Comparison of ENCODE assay signal across 8 cellular contexts in genomic region chr3:141231923-141232861, GRCh38. TPM values are rescaled to one million over a fixed set of nuclear protein-coding genes. Genes with fewer than 3 reads are reported as not detected.
DNase-seq lines count a peak whose midpoint lies in the region; ATAC-seq, FAIRE-seq and TF ChIP-seq lines count a peak whose summit lies in the region.

No MANE protein-coding gene starts in this region.

- H4K20me1 ChIP-seq in SU-DHL-6 (ENCODE audit: low read depth, low read length) (no peaks in the 10 kb centered on the region), HepG2 (ENCODE audit: insufficient read depth, low read length) (no peaks in the 10 kb centered on the region)

- no peak for TF ChIP-seq CTCF in GM10266 (IDR thresholded peaks at IDR 0.05; ENCODE audit: control insufficient read depth, insufficient read depth, low read depth, missing control alignments)
- no peak for TF ChIP-seq CTCF in SU-DHL-6 (IDR thresholded peaks at IDR 0.05; ENCODE audit: insufficient read depth, low read length, poor library complexity, severe bottlenecking)
- peak; percentile 8 for TF ChIP-seq CTCF in chondrocyte (IDR thresholded peaks at IDR 0.05)
- TF ChIP-seq CTCF in HepG2 (CRISPR knock-in tag; IDR thresholded peaks at IDR 0.05): no peak

- H3K79me2 ChIP-seq in SU-DHL-6 (ENCODE audit: insufficient read depth, low read length) (no peaks in the 10 kb centered on the region), HepG2 (ENCODE audit: insufficient read depth, low read length) (no peaks in the 10 kb centered on the region)

- no peaks in the 10 kb centered on the region for H3K27me3 ChIP-seq in SU-DHL-6 (ENCODE audit: low read length)
- peaks cover 0 to 10% of the 10 kb centered on the region in 2 experiments; a peak in 1 of 5 replicates for H3K27me3 ChIP-seq in HepG2 (ENCODE audit: control insufficient read depth in 1 of 2, insufficient read depth in 2 of 2, low read length in 2 of 2)
- no peaks in the 10 kb centered on the region for H3K27me3 ChIP-seq in stomach smooth muscle (ENCODE audit: control insufficient read depth in 1 of 2, insufficient read depth in 2 of 2, low read length in 2 of 2)

- H3K4me3 Mint-ChIP-seq in chondrocyte (ENCODE audit: unreplicated experiment): peak overlapping the region; percentile 71

- 8% methylated on average over 32 of the region's 77 CpGs for WGBS in HepG2 (ENCODE audit: low lambda C conversion rate)

- H3K4me1 Mint-ChIP-seq in chondrocyte (ENCODE audit: low read depth): peaks cover 39% of the 10 kb centered on the region

- BruUV-seq in HepG2 (replicated peaks; lab: Mats Ljungman, UMichigan): no TSS peak

- TF ChIP-seq EP300 in HepG2 (IDR thresholded peaks at IDR 0.05; ENCODE audit: low read depth in 2 of 2, low read length in 2 of 2) (no peak), HepG2 (CRISPR knock-in tag; IDR thresholded peaks at IDR 0.05; ENCODE audit: borderline replicate concordance) (no peak)

- H3K36me3 ChIP-seq in SU-DHL-6 (ENCODE audit: low read length) (no peaks in the 10 kb centered on the region), HepG2 (replicated peaks in 1 of 2; ENCODE audit: control insufficient read depth in 1 of 2, insufficient read depth in 2 of 2, low read length in 2 of 2) (no peaks in the 10 kb centered on the region), stomach smooth muscle (ENCODE audit: control insufficient read depth in 2 of 2, insufficient read depth in 2 of 2, low read length in 2 of 2) (peaks cover 0 to 4% of the 10 kb centered on the region in 2 donors)

- H3F3A ChIP-seq in SU-DHL-6 (ENCODE audit: insufficient read depth): no peaks in the 10 kb centered on the region

- H3K9me3 ChIP-seq in SU-DHL-6 (ENCODE audit: insufficient read depth, low read length) (no peaks in the 10 kb centered on the region), HepG2 (ENCODE audit: low read length) (no peaks in the 10 kb centered on the region), stomach smooth muscle (ENCODE audit: control insufficient read depth in 2 of 2, low read length in 2 of 2) (no peaks in the 10 kb centered on the region)

- H3K27me3 Mint-ChIP-seq in chondrocyte (ENCODE audit: low read depth): no peaks in the 10 kb centered on the region

- peak overlapping the region; percentile 75 for H2AFZ ChIP-seq in SU-DHL-6 (ENCODE audit: low read depth, low read length, severe bottlenecking)
- H2AFZ ChIP-seq in HepG2 (ENCODE audit: low read length): no peak overlapping the region

- no peaks in the 10 kb centered on the region for H3K9me2 ChIP-seq in SU-DHL-6 (replicated peaks; ENCODE audit: insufficient read depth, low read length)

- H3K27ac Mint-ChIP-seq in chondrocyte (ENCODE audit: unreplicated experiment): no peak overlapping the region

- intact Hi-C loops in HepG2 (cut with micrococcal nuclease; ENCODE audit: unreplicated experiment): no loop called here

- no peak for TF ChIP-seq RAD21 in HepG2 (CRISPR knock-in tag; IDR thresholded peaks at IDR 0.05)

- H3K9ac ChIP-seq in SU-DHL-6 (ENCODE audit: low read length) (peak overlapping the region; percentile 81), HepG2 (ENCODE audit: insufficient read depth, low read depth, low read length) (peak overlapping the region; percentile 67), stomach smooth muscle (ENCODE audit: low read length in 2 of 2) (peak overlapping the region; percentile 71)

- TF ChIP-seq POLR2A in HepG2 (IDR thresholded peaks at IDR 0.05; ENCODE audit: insufficient read depth in 1 of 2, low read depth in 2 of 2, low read length in 2 of 2): no peak

- H3K4me3 ChIP-seq in SU-DHL-6 (ENCODE audit: insufficient read depth, low read length, poor library complexity, severe bottlenecking) (peak overlapping the region; percentile 71), HepG2 (replicated peaks in 1 of 3; ENCODE audit: insufficient read depth in 1 of 3, low read depth in 2 of 3, low read length in 3 of 3) (peak overlapping the region; percentile 60 to 82 (median 78)), stomach smooth muscle (ENCODE audit: low read length in 2 of 2) (peak overlapping the region; percentile 70 to 82)

- ATAC-seq in HG03025 (IDR thresholded peaks at IDR 0.05; ENCODE audit: low FRiP score, unreplicated experiment) (peak; percentile 3), HepG2 (peak; percentile 48), GM18502 (IDR thresholded peaks at IDR 0.05; ENCODE audit: poor library complexity, unreplicated experiment) (no peak)

- H3K4me2 ChIP-seq in SU-DHL-6 (ENCODE audit: low read depth, low read length, poor library complexity, severe bottlenecking): peak overlapping the region; percentile 71
- H3K4me2 ChIP-seq in HepG2 (ENCODE audit: low read depth, low read length): peak overlapping the region; percentile 74

- CTCF ChIA-PET in HepG2 (lab: Yijun Ruan, JAX; ENCODE audit: low intra/inter-chr PET ratio, low total read pairs): interaction anchor here (1.1 to 2.5 kb wide), 2 partner anchors 24 to 47 kb away, joined by 4 to 10 read pairs; no protein-coding TSS in a partner anchor

- peaks cover 74% of the 10 kb centered on the region for H3K4me1 ChIP-seq in HepG2 (ENCODE audit: insufficient read depth, low read length)
- peaks cover 20% of the 10 kb centered on the region for H3K4me1 ChIP-seq in stomach smooth muscle (ENCODE audit: control insufficient read depth, insufficient read depth, low read length)

- in situ Hi-C loops in HepG2 (cut with HindIII; ENCODE audit: extremely low pct_ligation_motif_present, low pct_unique_long_range_greater_than_20kb): no loop called here

- H3K36me3 Mint-ChIP-seq in chondrocyte (ENCODE audit: low read depth): peaks cover 11% of the 10 kb centered on the region

- H3K27ac ChIP-seq in SU-DHL-6 (ENCODE audit: low read depth, low read length) (no peak overlapping the region), HepG2 (ENCODE audit: extremely low read length, insufficient read depth, low read length) (peak overlapping the region; percentile 45), stomach smooth muscle (ENCODE audit: low read length) (no peak overlapping the region)

- POLR2A ChIA-PET in HepG2 (lab: Yijun Ruan, JAX): interaction anchor here (0.6 to 1.3 kb wide), 9 partner anchors 12 to 290 kb away, joined by 3 to 5 read pairs (median 3); no protein-coding TSS in a partner anchor

- H3K9me3 Mint-ChIP-seq in chondrocyte (ENCODE audit: low read depth): no peaks in the 10 kb centered on the region

- DNase-seq in GM10266 (ENCODE audit: extremely low spot score): peak; percentile 47
- no peak for DNase-seq in chondrocyte (ENCODE audit: low spot score)
- DNase-seq in HepG2 (ENCODE audit: low spot score): no peak
- DNase-seq in NCI-H187 treated with DMSO at 0.1 percent for 48 hours (lab: John Stamatoyannopoulos, UW): no peak

- FAIRE-seq in HepG2 (lab: Jason Lieb, UNC): no peak

TF ChIP-seq in HepG2, 621 proteins besides CTCF, POLR2A, EP300 and RAD21 (continues in another document):
- TF ChIP-seq YEATS2 (CRISPR knock-in tag; IDR thresholded peaks at IDR 0.05; ENCODE audit: borderline replicate concordance) (no peak), ZNF574 (CRISPR knock-in tag; IDR thresholded peaks at IDR 0.05) (0 out of 2 replicates have a peak, but pooled peaks have one; percentile 14), GFI1 (CRISPR knock-in tag; IDR thresholded peaks at IDR 0.05; ENCODE audit: borderline replicate concordance) (0 out of 2 replicates have a peak, but pooled peaks have one; percentile 8), ARNT2 (CRISPR knock-in tag; IDR thresholded peaks at IDR 0.05; ENCODE audit: low read depth) (peak; percentile 12; the same call in 1 of the 2 replicates)

RNA-seq across cellular contexts. Expression of gene PXYLP1, which starts 0.6 kb away (rescaled TPM):
- 36.0 to 71.6 TPM (median 40.2 TPM) in 3 replicates for total RNA-seq in chondrocyte
- 6.4 and 8.1 TPM in 2 replicates for total RNA-seq in HepG2 (2016; rRNA removed; fragmentation: Illumina TruSeq; extraction: Trizol)
- 3.5 and 4.5 TPM in 2 replicates for total RNA-seq in HepG2 (2016; cell fraction: cytosol; rRNA removed; fragmentation: Illumina TruSeq; extraction: Trizol; ENCODE audit: low read depth)
- 8.4 and 8.5 TPM in 2 replicates for total RNA-seq in HepG2 (2016; cell fraction: insoluble cytoplasmic fraction; rRNA removed; fragmentation: Illumina TruSeq; extraction: Trizol)
- total RNA-seq in HepG2 (2016; cell fraction: membrane; rRNA removed; fragmentation: Illumina TruSeq; extraction: Trizol): 6.6 and 9.0 TPM in 2 replicates
- total RNA-seq in HepG2 (2016; cell fraction: nucleus; rRNA removed; fragmentation: Illumina TruSeq; extraction: Trizol): 13.1 and 13.2 TPM in 2 replicates
- 4.9 and 5.7 TPM in 2 replicates for polyA plus RNA-seq in HepG2 (2011; rRNA removed)
- polyA plus RNA-seq in HepG2 (2011; cell fraction: cytosol; rRNA removed): 3.5 and 3.6 TPM in 2 replicates
- 6.9 and 7.8 TPM in 2 replicates for polyA plus RNA-seq in HepG2 (2011; cell fraction: nucleus; rRNA removed)
- 5.2 and 6.5 TPM in 2 replicates for polyA plus RNA-seq in HepG2 (2012)
- polyA plus RNA-seq in HepG2 (2016; cell fraction: cytosol; fragmentation: Illumina TruSeq; extraction: Trizol; ENCODE audit: low read depth): 5.3 and 5.5 TPM in 2 replicates
- polyA plus RNA-seq in HepG2 (2016; cell fraction: insoluble cytoplasmic fraction; fragmentation: Illumina TruSeq; extraction: Trizol; ENCODE audit: low read depth): 7.7 and 8.6 TPM in 2 replicates
- polyA plus RNA-seq in HepG2 (2016; cell fraction: membrane; fragmentation: Illumina TruSeq; extraction: Trizol; ENCODE audit: low read depth): 5.3 and 5.7 TPM in 2 replicates
- 15.5 and 16.4 TPM in 2 replicates for polyA plus RNA-seq in HepG2 (2016; cell fraction: nucleus; fragmentation: Illumina TruSeq; extraction: Trizol; ENCODE audit: insufficient read depth, low read depth)
- polyA minus RNA-seq in HepG2 (2011; rRNA and poly(A)+ RNA removed; ENCODE audit: low replicate concordance): 5.3 and 8.0 TPM in 2 replicates
- polyA minus RNA-seq in HepG2 (2011; cell fraction: cytosol; rRNA and poly(A)+ RNA removed): 3.1 and 4.8 TPM in 2 replicates
- polyA minus RNA-seq in HepG2 (2011; cell fraction: nucleus; rRNA and poly(A)+ RNA removed): 6.4 and 9.3 TPM in 2 replicates
